ENCODE assay signal across 1 cellular context in the genomic region with DNA sequence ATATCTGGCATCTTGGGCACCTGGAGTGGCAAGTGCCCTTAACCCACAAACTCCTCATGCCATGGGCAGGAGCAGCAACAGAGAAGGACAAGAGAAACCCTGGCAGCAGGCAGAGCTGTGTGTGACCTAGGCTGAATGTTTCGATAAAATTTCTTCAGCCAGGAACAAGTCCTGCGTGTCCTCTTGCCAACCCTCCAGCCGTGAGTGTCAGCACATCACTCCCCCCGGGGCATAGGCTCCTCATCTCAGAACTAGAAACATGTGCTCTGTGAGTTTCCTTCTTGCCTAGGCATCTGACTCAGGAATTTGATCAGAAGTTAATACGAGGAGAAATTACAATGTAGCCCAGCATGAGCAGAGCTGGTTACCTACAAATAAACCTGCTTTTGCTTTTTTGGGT.
TF ChIP-seq lines count a peak whose summit lies in the region.

No MANE protein-coding gene starts in this region.

TF ChIP-seq in HepG2, 621 proteins besides CTCF, POLR2A, EP300 and RAD21:
- TF ChIP-seq, protein P1, sequence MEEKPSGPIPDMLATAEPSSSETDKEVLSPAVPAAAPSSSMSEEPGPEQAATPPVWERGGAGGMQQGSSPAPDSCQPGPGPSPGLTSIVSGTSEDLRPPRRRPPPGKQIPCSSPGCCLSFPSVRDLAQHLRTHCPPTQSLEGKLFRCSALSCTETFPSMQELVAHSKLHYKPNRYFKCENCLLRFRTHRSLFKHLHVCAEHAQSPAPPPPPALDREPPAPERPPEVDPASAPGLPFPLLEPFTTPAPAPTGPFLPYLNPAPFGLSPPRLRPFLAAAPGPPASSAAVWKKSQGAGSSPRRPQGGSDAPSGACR (CRISPR knock-in tag; IDR thresholded peaks at IDR 0.05): no peak
- TF ChIP-seq ZNF34 (CRISPR knock-in tag; IDR thresholded peaks at IDR 0.05; ENCODE audit: borderline replicate concordance) (no peak), ZFP41 (CRISPR knock-in tag; IDR thresholded peaks at IDR 0.05; ENCODE audit: borderline replicate concordance) (0 out of 2 replicates have a peak, but pooled peaks have one; percentile 39), NR2F2 (IDR thresholded peaks at IDR 0.05; ENCODE audit: borderline replicate concordance, low read depth) (no peak), STAT5B (CRISPR knock-in tag; IDR thresholded peaks at IDR 0.05) (no peak)
- TF ChIP-seq, protein P2, sequence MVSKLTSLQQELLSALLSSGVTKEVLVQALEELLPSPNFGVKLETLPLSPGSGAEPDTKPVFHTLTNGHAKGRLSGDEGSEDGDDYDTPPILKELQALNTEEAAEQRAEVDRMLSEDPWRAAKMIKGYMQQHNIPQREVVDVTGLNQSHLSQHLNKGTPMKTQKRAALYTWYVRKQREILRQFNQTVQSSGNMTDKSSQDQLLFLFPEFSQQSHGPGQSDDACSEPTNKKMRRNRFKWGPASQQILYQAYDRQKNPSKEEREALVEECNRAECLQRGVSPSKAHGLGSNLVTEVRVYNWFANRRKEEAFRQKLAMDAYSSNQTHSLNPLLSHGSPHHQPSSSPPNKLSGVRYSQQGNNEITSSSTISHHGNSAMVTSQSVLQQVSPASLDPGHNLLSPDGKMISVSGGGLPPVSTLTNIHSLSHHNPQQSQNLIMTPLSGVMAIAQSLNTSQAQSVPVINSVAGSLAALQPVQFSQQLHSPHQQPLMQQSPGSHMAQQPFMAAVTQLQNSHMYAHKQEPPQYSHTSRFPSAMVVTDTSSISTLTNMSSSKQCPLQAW (CRISPR knock-in tag; IDR thresholded peaks at IDR 0.05): no peak
